Comparison of ENCODE assay signal across 9 cellular contexts in the genomic region with DNA sequence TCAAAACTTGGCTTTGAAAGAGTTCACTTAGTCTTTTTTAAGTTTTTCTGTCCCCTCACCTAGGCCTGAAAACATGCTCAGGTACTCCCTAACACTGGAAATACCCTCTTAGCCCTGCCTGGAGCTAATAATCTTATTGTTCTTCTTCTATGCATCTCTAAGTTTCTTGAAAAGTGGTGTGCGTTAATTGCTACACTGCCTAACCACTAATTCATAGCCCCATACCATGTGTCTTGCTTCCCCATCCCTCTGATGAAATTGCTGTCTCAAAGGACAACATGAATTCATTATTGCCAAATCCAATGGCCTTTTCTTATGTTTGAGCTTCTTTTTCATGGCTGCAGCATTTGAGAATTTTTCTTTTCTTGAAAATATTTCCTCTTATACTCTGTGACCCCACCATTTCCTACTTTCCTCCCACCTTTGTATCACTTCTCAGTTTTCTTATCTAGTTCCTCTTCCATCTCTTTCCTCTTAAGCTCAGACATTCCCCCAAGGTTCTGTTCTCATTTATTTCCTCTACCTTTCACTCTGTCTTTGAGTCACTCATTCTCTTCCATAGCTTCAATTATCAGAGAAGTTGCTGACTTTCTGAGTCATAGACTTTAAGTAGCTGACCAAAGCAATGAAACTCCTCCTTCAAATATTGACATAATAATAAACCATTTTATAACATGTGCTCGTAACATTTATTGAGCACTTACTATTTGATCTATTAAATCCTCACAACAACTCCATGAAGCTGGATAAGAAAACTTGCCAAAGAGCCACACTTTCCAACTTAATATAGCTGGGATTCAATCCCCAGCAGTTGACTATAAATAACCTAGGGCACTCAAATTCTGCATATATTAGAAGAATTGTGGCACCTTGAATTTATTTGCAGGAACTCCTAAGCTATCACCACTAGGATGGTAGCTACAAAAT.
A peak's percentile ranks its signal among the peaks of the same experiment; 100 is the strongest.
DNase-seq lines count a peak whose midpoint lies in the region; ATAC-seq, FAIRE-seq and TF ChIP-seq lines count a peak whose summit lies in the region.
"Had no signal": no experiment of that assay in that cellular context is flagged by ENCODE, and none has a peak within 500 bp of the region (broad histone marks: within the 10 kb centered on the region; RNA-seq: fewer than 3 reads in every experiment).

No MANE protein-coding gene starts in this region.

- peaks cover 2% of the 10 kb centered on the region for H3K9me3 Mint-ChIP-seq in nephron progenitor cell

- TF ChIP-seq CTCF in nephron progenitor cell (IDR thresholded peaks at IDR 0.05) (no peak), GM10266 (IDR thresholded peaks at IDR 0.05; ENCODE audit: control insufficient read depth, insufficient read depth, low read depth, missing control alignments) (no peak)

- H3K27ac Mint-ChIP-seq in nephron progenitor cell, result peak overlapping the region; percentile 10

- peak; percentile 78 for ATAC-seq in HG03060 (IDR thresholded peaks at IDR 0.05; ENCODE audit: low read depth, unreplicated experiment)
- ATAC-seq: right lobe of liver had no signal

- H3K4me3 Mint-ChIP-seq in nephron progenitor cell, result no peak overlapping the region

- DNase-seq in GM19239 (ENCODE audit: insufficient read length, low spot score) (no peak), OCI-M1 (lab: John Stamatoyannopoulos, UW) (peak; percentile 24), nephron progenitor cell (no peak), GM10266 (ENCODE audit: extremely low spot score) (no peak), NCI-H2196 (lab: John Stamatoyannopoulos, UW; ENCODE audit: unreplicated experiment) (no peak), SW 1271 (lab: John Stamatoyannopoulos, UW) (no peak)
- DNase-seq: NCI-H1048, right lobe of liver had no signal

- H3K4me1 Mint-ChIP-seq in nephron progenitor cell, result no peaks in the 10 kb centered on the region

- FAIRE-seq in GM19239 (lab: Jason Lieb, UNC), result peak; percentile 72

- H3K27me3 Mint-ChIP-seq in nephron progenitor cell (ENCODE audit: low read depth, poor library complexity), result no peaks in the 10 kb centered on the region

- H3K36me3 Mint-ChIP-seq in nephron progenitor cell (ENCODE audit: low read depth), result no peaks in the 10 kb centered on the region
